ENCODE assay signal across 28 cellular contexts in the genomic region with DNA sequence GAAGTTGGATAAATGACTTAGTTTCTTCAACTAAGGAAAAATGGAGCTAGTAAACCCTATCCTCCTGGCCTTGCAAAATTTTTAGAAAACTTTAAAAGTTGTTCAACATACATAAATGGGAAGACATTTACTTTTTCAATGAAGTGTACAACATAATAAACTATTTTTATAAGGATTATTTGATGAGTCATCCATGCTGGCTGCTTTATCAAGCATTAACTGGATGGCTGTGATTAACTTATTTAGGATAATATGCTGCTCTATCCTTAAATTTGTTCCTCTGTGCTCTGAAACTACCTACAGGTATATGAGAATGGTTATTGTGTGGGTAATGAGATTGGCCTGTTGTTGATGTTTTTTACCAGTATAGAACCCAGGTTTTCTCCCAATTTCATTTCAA. TPM values are rescaled to one million over a fixed set of nuclear protein-coding genes. Genes with fewer than 3 reads are reported as not detected.
DNase-seq lines count a peak whose midpoint lies in the region; ATAC-seq, FAIRE-seq and TF ChIP-seq lines count a peak whose summit lies in the region.
"Had no signal": no experiment of that assay in that cellular context is flagged by ENCODE, and none has a peak within 500 bp of the region (broad histone marks: within the 10 kb centered on the region; RNA-seq: fewer than 3 reads in every experiment).

No MANE protein-coding gene starts in this region.

- no peak for DNase-seq in activated naive CD4-positive, alpha-beta T cell treated with anti-CD3 and anti-CD28 coated beads for 36 hours
- DNase-seq in IMR-90 (no peak), endothelial cell of umbilical vein (ENCODE audit: low read depth, low spot score) (no peak), retinal pigment epithelial cell (ENCODE audit: low read depth) (peak; percentile 1), glutamatergic neuron (no peak)
- DNase-seq in activated CD4-positive, alpha-beta memory T cell treated with anti-CD3 and anti-CD28 coated beads for 36 hours, result no peak
- DNase-seq: ACHN; AML-193; BE2C; CD4-positive, alpha-beta T cell; CD8-positive, alpha-beta memory T cell; DMS 273 treated with DMSO at 0.1 percent for 48 hours; DMS79; EL; GDM1; H9 had no signal

- no peak for TF ChIP-seq RAD21 in IMR-90 (IDR thresholded peaks at IDR 0.05; ENCODE audit: low read length)

- peak overlapping the region; percentile 26 for H3K27ac Mint-ChIP-seq in activated naive CD4-positive, alpha-beta T cell treated with anti-CD3 and anti-CD28 coated beads, Interleukin-2, amount 50 U/mL, for 24 hours
- H3K27ac Mint-ChIP-seq in activated naive CD4-positive, alpha-beta T cell treated with anti-CD3 and anti-CD28 coated beads for 36 hours, result no peak overlapping the region
- H3K27ac Mint-ChIP-seq in activated CD4-positive, alpha-beta memory T cell treated with anti-CD3 and anti-CD28 coated beads for 36 hours, result no peak overlapping the region
- no peak overlapping the region for H3K27ac Mint-ChIP-seq in glutamatergic neuron (ENCODE audit: unreplicated experiment)
- H3K27ac Mint-ChIP-seq: CD14-positive monocyte; CD4-positive, alpha-beta T cell; CD8-positive, alpha-beta memory T cell; GM23338; H9 had no signal

- no peak overlapping the region for H2AK9ac ChIP-seq in IMR-90 (replicated peaks; ENCODE audit: low read depth, low read length, poor library complexity)

- H4K5ac ChIP-seq in IMR-90 (ENCODE audit: low read depth, low read length), result no peak overlapping the region

- no peak overlapping the region for H3K56ac ChIP-seq in IMR-90 (ENCODE audit: extremely low read depth, insufficient read depth, low read length)

- H3K36me3 ChIP-seq in IMR-90 (ENCODE audit: control insufficient read depth, insufficient read depth, low read length) (no peaks in the 10 kb centered on the region), endothelial cell of umbilical vein (ENCODE audit: control insufficient read depth in 2 of 2, extremely low read depth in 1 of 2, insufficient read depth in 2 of 2, low read length in 2 of 2) (no peaks in the 10 kb centered on the region)
- H3K36me3 ChIP-seq: BE2C; BLaER1 treated with 17β-estradiol and CSF1 and Interleukin-3, amounts not matched to agents 10 nM and 100 nM had no signal

- no peaks in the 10 kb centered on the region for H3K79me1 ChIP-seq in IMR-90 (ENCODE audit: low read depth in 1 of 2, low read length in 2 of 2)

- H3K27ac ChIP-seq in IMR-90 (ENCODE audit: insufficient read depth, low read length) (no peak overlapping the region), endothelial cell of umbilical vein (ENCODE audit: insufficient read depth, low read depth, low read length) (no peak overlapping the region)
- H3K27ac ChIP-seq: 22Rv1; BLaER1 treated with 17β-estradiol and CSF1 and Interleukin-3, amounts not matched to agents 10 nM and 100 nM had no signal

- H3K4me2 ChIP-seq in IMR-90 (ENCODE audit: low read depth, low read length) (no peak overlapping the region), endothelial cell of umbilical vein (ENCODE audit: insufficient read depth, low read length) (no peak overlapping the region)
- H3K4me2 ChIP-seq: BLaER1 treated with 17β-estradiol and CSF1 and Interleukin-3, amounts not matched to agents 10 nM and 100 nM; GM23338 had no signal

- peaks cover 7% of the 10 kb centered on the region for H3K27me3 Mint-ChIP-seq in activated naive CD4-positive, alpha-beta T cell treated with anti-CD3 and anti-CD28 coated beads, Interleukin-2, amount 50 U/mL, for 24 hours
- H3K27me3 Mint-ChIP-seq in activated naive CD4-positive, alpha-beta T cell treated with anti-CD3 and anti-CD28 coated beads for 36 hours (ENCODE audit: low read depth), result peaks cover 5% of the 10 kb centered on the region
- peaks cover 11% of the 10 kb centered on the region for H3K27me3 Mint-ChIP-seq in activated CD4-positive, alpha-beta memory T cell treated with anti-CD3 and anti-CD28 coated beads for 36 hours
- H3K27me3 Mint-ChIP-seq in glutamatergic neuron (ENCODE audit: unreplicated experiment), result no peaks in the 10 kb centered on the region

- H2BK20ac ChIP-seq in IMR-90 (ENCODE audit: low read depth, low read length), result no peak overlapping the region

- peaks cover 3% of the 10 kb centered on the region for H3K27me3 ChIP-seq in IMR-90 (ENCODE audit: control insufficient read depth, insufficient read depth, low read length)
- H3K27me3 ChIP-seq in endothelial cell of umbilical vein (ENCODE audit: control insufficient read depth in 2 of 2, insufficient read depth in 2 of 2, low read length in 2 of 2), result peaks cover 0 to 2% of the 10 kb centered on the region in 2 experiments
- H3K27me3 ChIP-seq: BE2C; BLaER1 treated with 17β-estradiol and CSF1 and Interleukin-3, amounts not matched to agents 10 nM and 100 nM had no signal

- H3K9me1 ChIP-seq in IMR-90 (ENCODE audit: insufficient read depth, low read length) (no peaks in the 10 kb centered on the region), endothelial cell of umbilical vein (replicated peaks; ENCODE audit: control insufficient read depth, extremely low read depth, insufficient read depth, low read length) (no peaks in the 10 kb centered on the region)

- FAIRE-seq in endothelial cell of umbilical vein (lab: Jason Lieb, UNC), result no peak
- FAIRE-seq: A204.1, D721Med, GM12878, GM19239 had no signal

- no peaks in the 10 kb centered on the region for H3K9me3 Mint-ChIP-seq in activated naive CD4-positive, alpha-beta T cell treated with anti-CD3 and anti-CD28 coated beads, Interleukin-2, amount 50 U/mL, for 24 hours
- H3K9me3 Mint-ChIP-seq in activated naive CD4-positive, alpha-beta T cell treated with anti-CD3 and anti-CD28 coated beads for 36 hours, result no peaks in the 10 kb centered on the region
- H3K9me3 Mint-ChIP-seq in activated CD4-positive, alpha-beta memory T cell treated with anti-CD3 and anti-CD28 coated beads for 36 hours, result no peaks in the 10 kb centered on the region
- no peaks in the 10 kb centered on the region for H3K9me3 Mint-ChIP-seq in glutamatergic neuron (ENCODE audit: unreplicated experiment)
- H3K9me3 Mint-ChIP-seq: CD14-positive monocyte; CD4-positive, alpha-beta T cell; CD8-positive, alpha-beta memory T cell; GM23338; H9 had no signal

- H2AK5ac ChIP-seq in IMR-90 (ENCODE audit: low read depth, low read length), result no peak overlapping the region

- no peak overlapping the region for H2BK15ac ChIP-seq in IMR-90 (ENCODE audit: low read depth, low read length)

- intact Hi-C loops in activated naive CD4-positive, alpha-beta T cell treated with anti-CD3 and anti-CD28 coated beads for 36 hours (cut with micrococcal nuclease), result no loop called here
- intact Hi-C loops in IMR-90 (cut with micrococcal nuclease) (loop anchor here (10.0 kb wide), 2 partner anchors 928 to 1038 kb away; partner anchors contain the start of gene METTL21A), endothelial cell of umbilical vein (cut with micrococcal nuclease) (loop anchor here (5.0 to 10.0 kb wide), 2 partner anchors 70 to 398 kb away; partner anchors contain the start of genes FASTKD2 and MDH1B)
- intact Hi-C loops in activated CD4-positive, alpha-beta memory T cell treated with anti-CD3 and anti-CD28 coated beads for 36 hours (cut with micrococcal nuclease), result loop anchor here (10.0 kb wide), 1 partner anchor 288 kb away; no protein-coding TSS in a partner anchor

- BruUV-seq in IMR-90 (replicated peaks; lab: Mats Ljungman, UMichigan), result no TSS peak
- BruUV-seq in endothelial cell of umbilical vein (replicated peaks; lab: Mats Ljungman, UMichigan), result no TSS peak

- no peak overlapping the region for H3K14ac ChIP-seq in IMR-90 (replicated peaks; ENCODE audit: low read depth, low read length)

- no peaks in the 10 kb centered on the region for H3K9me3 ChIP-seq in IMR-90 (ENCODE audit: control insufficient read depth, insufficient read depth, low read length)
- no peaks in the 10 kb centered on the region for H3K9me3 ChIP-seq in endothelial cell of umbilical vein (replicated peaks; ENCODE audit: control insufficient read depth, insufficient read depth, low read length)
- H3K9me3 ChIP-seq: BE2C; BLaER1 treated with 17β-estradiol and CSF1 and Interleukin-3, amounts not matched to agents 10 nM and 100 nM had no signal

- H3K79me2 ChIP-seq in endothelial cell of umbilical vein (ENCODE audit: control insufficient read depth, insufficient read depth, low read length), result no peaks in the 10 kb centered on the region

- ATAC-seq in IMR-90 (ENCODE audit: low read depth), result no peak
- ATAC-seq in HG02840 (IDR thresholded peaks at IDR 0.05; ENCODE audit: low FRiP score, unreplicated experiment), result no peak
- ATAC-seq: GM12878, GM23338, HCT116 had no signal

- no peak overlapping the region for H3K23ac ChIP-seq in IMR-90 (ENCODE audit: low read depth, low read length)

- H4K91ac ChIP-seq in IMR-90 (ENCODE audit: insufficient read depth, low read depth, low read length), result no peak overlapping the region

- no peaks in the 10 kb centered on the region for H3K4me1 Mint-ChIP-seq in activated naive CD4-positive, alpha-beta T cell treated with anti-CD3 and anti-CD28 coated beads, Interleukin-2, amount 50 U/mL, for 24 hours
- H3K4me1 Mint-ChIP-seq in activated naive CD4-positive, alpha-beta T cell treated with anti-CD3 and anti-CD28 coated beads for 36 hours (ENCODE audit: low read depth), result peaks cover 4% of the 10 kb centered on the region
- peaks cover 3% of the 10 kb centered on the region for H3K4me1 Mint-ChIP-seq in activated CD4-positive, alpha-beta memory T cell treated with anti-CD3 and anti-CD28 coated beads for 36 hours (ENCODE audit: low read depth)
- no peaks in the 10 kb centered on the region for H3K4me1 Mint-ChIP-seq in glutamatergic neuron (ENCODE audit: low read depth, unreplicated experiment)
- H3K4me1 Mint-ChIP-seq: GM23338 had no signal

- H3K4me3 ChIP-seq in IMR-90 (ENCODE audit: insufficient read depth, low read depth, low read length) (no peak overlapping the region), endothelial cell of umbilical vein (replicated peaks in 1 of 3; ENCODE audit: insufficient read depth in 1 of 3, low read depth in 1 of 3, low read length in 3 of 3) (no peak overlapping the region), retinal pigment epithelial cell (ENCODE audit: low read length) (no peak overlapping the region)
- H3K4me3 ChIP-seq: BLaER1 treated with 17β-estradiol and CSF1 and Interleukin-3, amounts not matched to agents 10 nM and 100 nM; GM12878; GM23338 had no signal

- H3K4me1 ChIP-seq in IMR-90 (ENCODE audit: control insufficient read depth, insufficient read depth, low read length) (no peaks in the 10 kb centered on the region), endothelial cell of umbilical vein (ENCODE audit: control insufficient read depth, extremely low read depth, insufficient read depth, low read length) (peaks cover 4% of the 10 kb centered on the region)
- H3K4me1 ChIP-seq: BE2C had no signal

- CTCF ChIA-PET in activated naive CD4-positive, alpha-beta T cell treated with anti-CD3 and anti-CD28 coated beads for 36 hours (lab: Charles Lee), result interaction anchor here (0.6 to 1.4 kb wide), 3 partner anchors 85 to 776 kb away, joined by 3 to 7 read pairs (median 3); no protein-coding TSS in a partner anchor
- CTCF ChIA-PET in IMR-90 (lab: Yijun Ruan, JAX), result interaction anchor here (0.9 kb wide), 1 partner anchor 11 kb away, joined by 3 read pairs; no protein-coding TSS in a partner anchor
- CTCF ChIA-PET in endothelial cell of umbilical vein (lab: Charles Lee), result interaction anchor here (1.3 to 4.8 kb wide), 4 partner anchors 10 to 777 kb away, joined by 4 to 33 read pairs (median 6); no protein-coding TSS in a partner anchor
- CTCF ChIA-PET in activated CD4-positive, alpha-beta memory T cell treated with anti-CD3 and anti-CD28 coated beads for 36 hours (lab: Charles Lee), result interaction anchor here (0.8 to 1.9 kb wide), 4 partner anchors 30 to 291 kb away, joined by 3 to 6 read pairs (median 3); no protein-coding TSS in a partner anchor

- no peak overlapping the region for H2BK120ac ChIP-seq in IMR-90 (ENCODE audit: low read depth, low read length)

- dilution Hi-C loops in IMR-90 (cut with HindIII; ENCODE audit: low sequenced_read_pairs, unreplicated experiment), result no loop called here
- dilution Hi-C loops in endothelial cell of umbilical vein (cut with MboI; ENCODE audit: extremely low pct_ligation_motif_present, low sequenced_read_pairs), result no loop called here

- in situ Hi-C loops in IMR-90 (cut with MboI; ENCODE audit: low sequenced_read_pairs), result loop anchor here (10.0 kb wide), 1 partner anchor 778 kb away; no protein-coding TSS in a partner anchor

- no peak overlapping the region for H3K4me3 Mint-ChIP-seq in activated naive CD4-positive, alpha-beta T cell treated with anti-CD3 and anti-CD28 coated beads, Interleukin-2, amount 50 U/mL, for 24 hours
- H3K4me3 Mint-ChIP-seq in activated naive CD4-positive, alpha-beta T cell treated with anti-CD3 and anti-CD28 coated beads for 36 hours, result no peak overlapping the region
- H3K4me3 Mint-ChIP-seq in activated CD4-positive, alpha-beta memory T cell treated with anti-CD3 and anti-CD28 coated beads for 36 hours, result no peak overlapping the region
- H3K4me3 Mint-ChIP-seq in glutamatergic neuron (ENCODE audit: unreplicated experiment), result no peak overlapping the region
- H3K4me3 Mint-ChIP-seq: CD14-positive monocyte; CD4-positive, alpha-beta T cell; CD8-positive, alpha-beta memory T cell; GM23338; H9 had no signal

- POLR2A ChIA-PET in IMR-90 (lab: Charles Lee; ENCODE audit: unreplicated experiment), result no interaction called here
- POLR2A ChIA-PET in endothelial cell of umbilical vein (lab: Charles Lee), result no interaction called here
- POLR2A ChIA-PET in activated CD4-positive, alpha-beta memory T cell treated with anti-CD3 and anti-CD28 coated beads for 36 hours (lab: Charles Lee), result no interaction called here

- H3K9ac ChIP-seq in IMR-90 (ENCODE audit: low read depth, low read length) (no peak overlapping the region), endothelial cell of umbilical vein (replicated peaks; ENCODE audit: extremely low read depth, insufficient read depth, low read length) (no peak overlapping the region)
- H3K9ac ChIP-seq: BLaER1 treated with 17β-estradiol and CSF1 and Interleukin-3, amounts not matched to agents 10 nM and 100 nM had no signal

- H2AFZ ChIP-seq in IMR-90 (replicated peaks; ENCODE audit: low read length, poor library complexity), result no peak overlapping the region
- H2AFZ ChIP-seq in endothelial cell of umbilical vein (ENCODE audit: low read depth, low read length), result no peak overlapping the region
- H2AFZ ChIP-seq: GM23338 had no signal

- H3K36me3 Mint-ChIP-seq in activated naive CD4-positive, alpha-beta T cell treated with anti-CD3 and anti-CD28 coated beads, Interleukin-2, amount 50 U/mL, for 24 hours, result no peaks in the 10 kb centered on the region
- no peaks in the 10 kb centered on the region for H3K36me3 Mint-ChIP-seq in activated naive CD4-positive, alpha-beta T cell treated with anti-CD3 and anti-CD28 coated beads for 36 hours (ENCODE audit: low read depth)
- no peaks in the 10 kb centered on the region for H3K36me3 Mint-ChIP-seq in activated CD4-positive, alpha-beta memory T cell treated with anti-CD3 and anti-CD28 coated beads for 36 hours
- H3K36me3 Mint-ChIP-seq in glutamatergic neuron (ENCODE audit: unreplicated experiment), result no peaks in the 10 kb centered on the region
- H3K36me3 Mint-ChIP-seq: CD14-positive monocyte; CD8-positive, alpha-beta memory T cell had no signal

- no peak overlapping the region for H3K18ac ChIP-seq in IMR-90 (ENCODE audit: low read depth, low read length)

- H4K8ac ChIP-seq in IMR-90 (ENCODE audit: low read depth in 2 of 2, low read length in 2 of 2), result no peak overlapping the region

- no peak overlapping the region for H3K4ac ChIP-seq in IMR-90 (ENCODE audit: low read depth, low read length)

- H4K20me1 ChIP-seq in IMR-90 (ENCODE audit: insufficient read depth, low read length), result no peaks in the 10 kb centered on the region
- no peaks in the 10 kb centered on the region for H4K20me1 ChIP-seq in endothelial cell of umbilical vein (replicated peaks; ENCODE audit: control insufficient read depth, extremely low read depth, insufficient read depth, low read length)
- H4K20me1 ChIP-seq: BLaER1 treated with 17β-estradiol and CSF1 and Interleukin-3, amounts not matched to agents 10 nM and 100 nM had no signal

- no peak for TF ChIP-seq POLR2A in IMR-90 (IDR thresholded peaks at IDR 0.05; ENCODE audit: low read depth, low read length)
- TF ChIP-seq POLR2A in endothelial cell of umbilical vein (IDR thresholded peaks at IDR 0.05; ENCODE audit: low read depth, low read length), result no peak

- H2BK5ac ChIP-seq in IMR-90 (ENCODE audit: low read depth, low read length, poor library complexity, severe bottlenecking), result no peak overlapping the region

- TF ChIP-seq CTCF in IMR-90 (conservative IDR thresholded peaks at IDR 0.05; ENCODE audit: low read depth, low read length) (no peak), endothelial cell of umbilical vein (IDR thresholded peaks at IDR 0.05; ENCODE audit: extremely low read depth in 1 of 2, insufficient read depth in 1 of 2, low read depth in 1 of 2, low read length in 2 of 2) (no peak), retinal pigment epithelial cell (conservative IDR thresholded peaks at IDR 0.05; ENCODE audit: low read depth, low read length) (no peak), glutamatergic neuron (IDR thresholded peaks at IDR 0.05; ENCODE audit: partially characterized antibody, unreplicated experiment) (no peak)

RNA-seq across cellular contexts. Expression of gene DYTN, which starts 21.3 kb away (rescaled TPM):
- total RNA-seq in activated naive CD4-positive, alpha-beta T cell treated with anti-CD3 and anti-CD28 coated beads for 36 hours, result not detected
- not detected in 2 replicates for total RNA-seq in IMR-90 (2012; rRNA removed)
- not detected in 2 replicates for polyA plus RNA-seq in IMR-90 (2012; rRNA removed)
- polyA plus RNA-seq in IMR-90 (2012; cell fraction: cytosol; rRNA removed), result not detected in 2 replicates
- not detected in 2 replicates for polyA plus RNA-seq in IMR-90 (2012; cell fraction: nucleus; rRNA removed; ENCODE audit: low replicate concordance)
- 0.21 and 0.62 TPM in 2 replicates for total RNA-seq in endothelial cell of umbilical vein
- 0.06 TPM in 1 of 2 replicates, not detected in the other for polyA plus RNA-seq in endothelial cell of umbilical vein
- polyA plus RNA-seq in endothelial cell of umbilical vein (2011; cell fraction: cytosol; rRNA removed), result 0.03 and 0.04 TPM in 2 replicates
- polyA plus RNA-seq in endothelial cell of umbilical vein (2011; cell fraction: nucleus; rRNA removed), result 0.22 and 0.26 TPM in 2 replicates
- polyA plus RNA-seq in endothelial cell of umbilical vein (2012), result not detected in 2 replicates
- 0.15 TPM in 1 of 2 replicates, not detected in the other for polyA minus RNA-seq in endothelial cell of umbilical vein
- polyA minus RNA-seq in endothelial cell of umbilical vein (2011; cell fraction: cytosol; rRNA and poly(A)+ RNA removed), result not detected
- polyA minus RNA-seq in endothelial cell of umbilical vein (2011; cell fraction: nucleus; rRNA and poly(A)+ RNA removed), result 0.29 and 0.38 TPM in 2 replicates
- not detected for total RNA-seq in activated CD4-positive, alpha-beta memory T cell treated with anti-CD3 and anti-CD28 coated beads for 36 hours
- total RNA-seq in glutamatergic neuron (ENCODE audit: unreplicated experiment), result not detected
- total RNA-seq: CD4-positive, alpha-beta T cell; CD8-positive, alpha-beta memory T cell; GM23338; H4; H9 had no signal
- polyA plus RNA-seq: CD14-positive monocyte; CD8-positive, alpha-beta memory T cell; GM23338 had no signal

RNA-seq across cellular contexts. Expression of gene FAM237A, which starts 54.6 kb away (rescaled TPM):
- not detected for total RNA-seq in activated naive CD4-positive, alpha-beta T cell treated with anti-CD3 and anti-CD28 coated beads for 36 hours
- total RNA-seq in IMR-90 (2012; rRNA removed), result not detected in 2 replicates
- polyA plus RNA-seq in IMR-90 (2012; rRNA removed), result not detected in 2 replicates
- not detected in 2 replicates for polyA plus RNA-seq in IMR-90 (2012; cell fraction: cytosol; rRNA removed)
- not detected in 2 replicates for polyA plus RNA-seq in IMR-90 (2012; cell fraction: nucleus; rRNA removed; ENCODE audit: low replicate concordance)
- total RNA-seq in endothelial cell of umbilical vein, result not detected in 2 replicates
- polyA plus RNA-seq in endothelial cell of umbilical vein, result not detected in 2 replicates
- not detected in 2 replicates for polyA plus RNA-seq in endothelial cell of umbilical vein (2011; cell fraction: cytosol; rRNA removed)
- polyA plus RNA-seq in endothelial cell of umbilical vein (2011; cell fraction: nucleus; rRNA removed), result not detected in 2 replicates
- polyA plus RNA-seq in endothelial cell of umbilical vein (2012), result not detected in 2 replicates
- polyA minus RNA-seq in endothelial cell of umbilical vein, result not detected in 2 replicates
- polyA minus RNA-seq in endothelial cell of umbilical vein (2011; cell fraction: cytosol; rRNA and poly(A)+ RNA removed), result not detected
- polyA minus RNA-seq in endothelial cell of umbilical vein (2011; cell fraction: nucleus; rRNA and poly(A)+ RNA removed), result not detected in 2 replicates
- not detected for total RNA-seq in activated CD4-positive, alpha-beta memory T cell treated with anti-CD3 and anti-CD28 coated beads for 36 hours
- not detected for total RNA-seq in glutamatergic neuron (ENCODE audit: unreplicated experiment)
- total RNA-seq: CD4-positive, alpha-beta T cell; CD8-positive, alpha-beta memory T cell; GM12878; GM23338; H4; H9 had no signal
- polyA plus RNA-seq: CD14-positive monocyte; CD8-positive, alpha-beta memory T cell; GM12878; GM23338 had no signal
